ENCODE assay signal across 10 cellular contexts in genomic region chr13:57557979-57558529, GRCh38.
DNase-seq lines count a peak whose midpoint lies in the region; ATAC-seq and TF ChIP-seq lines count a peak whose summit lies in the region.
"Had no signal": no experiment of that assay in that cellular context is flagged by ENCODE, and none has a peak within 500 bp of the region (broad histone marks: within the 10 kb centered on the region; RNA-seq: fewer than 3 reads in every experiment).

No MANE protein-coding gene starts in this region.

- H3K36me3 ChIP-seq in MM.1S (replicated peaks; ENCODE audit: insufficient read depth, low read length) (no peaks in the 10 kb centered on the region), uterus (no peaks in the 10 kb centered on the region), tibial artery (no peaks in the 10 kb centered on the region)
- H3K36me3 ChIP-seq: esophagus squamous epithelium had no signal

- no peak overlapping the region for H2AFZ ChIP-seq in MM.1S (ENCODE audit: low read length)

- H3K79me2 ChIP-seq in MM.1S (ENCODE audit: low read length) = no peaks in the 10 kb centered on the region

- H3K9me2 ChIP-seq in MM.1S (replicated peaks; ENCODE audit: insufficient read depth, low read length) = no peaks in the 10 kb centered on the region

- no peaks in the 10 kb centered on the region for H3F3A ChIP-seq in MM.1S (ENCODE audit: insufficient read depth, low read length)

- H3K9me3 ChIP-seq in MM.1S (replicated peaks; ENCODE audit: insufficient read depth, low read length) (no peaks in the 10 kb centered on the region), uterus (no peaks in the 10 kb centered on the region), tibial artery (peaks cover 0 to 4% (median 0%) of the 10 kb centered on the region in 3 donors)
- H3K9me3 ChIP-seq: esophagus squamous epithelium had no signal

- H3K27ac ChIP-seq in MM.1S (ENCODE audit: low read length) (no peak overlapping the region), VCaP (no peak overlapping the region), uterus (no peak overlapping the region), tibial artery (no peak overlapping the region)
- H3K27ac ChIP-seq: esophagus squamous epithelium had no signal

- TF ChIP-seq CTCF in GM12872 (IDR thresholded peaks at IDR 0.05; ENCODE audit: insufficient read depth, low read depth, low read length) (peak; percentile 28; the same call in 1 of the 3 replicates), MM.1S (IDR thresholded peaks at IDR 0.05; ENCODE audit: low read length) (peak; percentile 38), VCaP (conservative IDR thresholded peaks at IDR 0.05) (peak; percentile 20; the same call in 1 of the 2 replicates), mesothelial cell of epicardium (IDR thresholded peaks at IDR 0.05; ENCODE audit: unreplicated experiment) (peak; percentile 68), uterus (IDR thresholded peaks at IDR 0.05) (no peak), tibial artery (IDR thresholded peaks at IDR 0.05) (no peak)

- no peaks in the 10 kb centered on the region for H3K36me3 Mint-ChIP-seq in mesothelial cell of epicardium

- no peak overlapping the region for H3K27ac Mint-ChIP-seq in mesothelial cell of epicardium

- no peaks in the 10 kb centered on the region for H4K20me1 ChIP-seq in MM.1S (ENCODE audit: insufficient read depth, low read length)

- ATAC-seq in HG02852 (IDR thresholded peaks at IDR 0.05; ENCODE audit: unreplicated experiment) = no peak

- no peak overlapping the region for H3K4me3 ChIP-seq in MM.1S (ENCODE audit: low read length)
- no peak overlapping the region for H3K4me3 ChIP-seq in uterus
- H3K4me3 ChIP-seq in tibial artery = no peak overlapping the region
- H3K4me3 ChIP-seq: esophagus squamous epithelium had no signal

- H3K4me3 Mint-ChIP-seq in mesothelial cell of epicardium = no peak overlapping the region

- H3K4me1 ChIP-seq in MM.1S (ENCODE audit: low read length) = no peaks in the 10 kb centered on the region
- no peaks in the 10 kb centered on the region for H3K4me1 ChIP-seq in uterus
- no peaks in the 10 kb centered on the region for H3K4me1 ChIP-seq in tibial artery
- H3K4me1 ChIP-seq: esophagus squamous epithelium had no signal

- H3K4me2 ChIP-seq in MM.1S (ENCODE audit: low read depth, low read length) = no peak overlapping the region

- H3K9me3 Mint-ChIP-seq in mesothelial cell of epicardium = peaks cover 5% of the 10 kb centered on the region

- TF ChIP-seq POLR2A in uterus (IDR thresholded peaks at IDR 0.05) = no peak

- no peak overlapping the region for H3K9ac ChIP-seq in MM.1S (ENCODE audit: low read length)

- peak; percentile 43 for DNase-seq in MM.1S
- DNase-seq in mesothelial cell of epicardium (ENCODE audit: low spot score in 2 of 2, unreplicated experiment in 2 of 2) = no peak
- no peak for DNase-seq in uterus
- no peak for DNase-seq in stimulated activated naive CD4-positive, alpha-beta T cell (lab: John Stamatoyannopoulos, UW)
- DNase-seq in tibial artery = no peak
- DNase-seq: esophagus squamous epithelium, T-helper 1 cell had no signal

- intact Hi-C loops in uterus (cut with DNase I; ENCODE audit: low total_unique reads) = no loop called here
- intact Hi-C loops in tibial artery (cut with DNase I; ENCODE audit: low total_unique reads) = no loop called here

- H3K4me1 Mint-ChIP-seq in mesothelial cell of epicardium = peaks cover 1% of the 10 kb centered on the region

- H3K27me3 Mint-ChIP-seq in mesothelial cell of epicardium (ENCODE audit: low read depth) = no peaks in the 10 kb centered on the region

- H3K27me3 ChIP-seq in MM.1S (replicated peaks; ENCODE audit: insufficient read depth, low read length) (no peaks in the 10 kb centered on the region), uterus (no peaks in the 10 kb centered on the region), tibial artery (no peaks in the 10 kb centered on the region)
- H3K27me3 ChIP-seq: esophagus squamous epithelium had no signal

Comparison
In these comparisons a context has a peak if more than half of its experiments do, and no peak if none do; other contexts are left out.
1. CTCF ChIP-seq: peak in GM12872 (single experiment), MM.1S (single experiment), VCaP (single experiment) and mesothelial cell of epicardium (single experiment); none in uterus (0 of 4) and tibial artery (0 of 2).